8 cellular contexts compared by ENCODE assay signal in the genomic region with DNA sequence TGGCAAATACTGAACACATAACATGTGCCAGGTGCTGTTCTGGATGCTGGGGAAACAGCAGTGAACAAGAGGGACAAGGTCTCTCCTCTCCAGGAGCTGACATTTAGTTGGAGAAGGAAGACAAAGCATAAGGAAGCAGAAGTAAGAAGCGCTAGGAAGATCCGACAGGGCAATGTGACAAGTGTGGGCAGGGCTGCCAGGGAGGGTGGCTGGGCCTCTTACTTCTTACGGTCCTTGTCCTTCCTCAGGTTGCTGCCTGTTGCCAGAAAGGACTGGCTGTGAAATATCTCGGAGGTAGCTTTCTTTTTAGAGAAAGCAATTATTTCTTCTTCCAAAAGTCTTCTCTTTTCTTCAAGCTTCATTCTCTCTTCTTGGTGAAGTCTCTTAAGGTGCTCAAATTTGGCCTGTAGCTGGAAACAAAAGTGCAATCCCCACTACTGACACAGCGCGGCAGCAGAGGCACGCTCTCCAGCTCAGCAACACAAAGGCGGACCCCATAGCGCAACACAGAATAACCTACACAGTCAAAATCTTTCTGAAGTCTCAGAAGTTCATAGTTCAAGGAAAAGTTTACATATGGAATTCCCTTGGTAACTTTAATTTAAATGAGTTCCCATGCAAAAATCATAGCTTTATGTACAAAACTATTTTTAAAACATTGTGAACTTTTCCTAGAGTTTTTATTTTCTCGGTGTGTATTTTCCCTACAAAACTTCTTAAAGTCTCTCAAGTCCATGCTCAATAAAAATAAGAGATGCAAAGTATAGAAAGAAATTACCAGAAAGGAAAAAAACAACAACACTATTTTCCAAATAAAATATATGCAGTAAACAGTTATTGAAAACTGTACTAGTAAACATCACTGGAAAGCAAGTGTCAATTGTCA.
DNase-seq lines count a peak whose midpoint lies in the region; ATAC-seq and TF ChIP-seq lines count a peak whose summit lies in the region.

No MANE protein-coding gene starts in this region.

- H3K4me1 ChIP-seq in MM.1S (ENCODE audit: low read length): no peaks in the 10 kb centered on the region

- H2AFZ ChIP-seq in MM.1S (ENCODE audit: low read length): no peak overlapping the region

- H4K20me1 ChIP-seq in MM.1S (ENCODE audit: insufficient read depth, low read length): no peaks in the 10 kb centered on the region

- ATAC-seq in GM21723 (IDR thresholded peaks at IDR 0.05; ENCODE audit: unreplicated experiment) (peak; percentile 88), HG03097 (IDR thresholded peaks at IDR 0.05; ENCODE audit: low FRiP score, unreplicated experiment) (no peak)

- in situ Hi-C loops in astrocyte of the cerebellum (cut with HindIII; ENCODE audit: low sequenced_read_pairs): loop anchor here (10.0 kb wide), 1 partner anchor 179 kb away; no protein-coding TSS in a partner anchor

- H3K9ac ChIP-seq in MM.1S (ENCODE audit: low read length): no peak overlapping the region

- TF ChIP-seq CTCF in MM.1S (IDR thresholded peaks at IDR 0.05; ENCODE audit: low read length): peak; percentile 85
- peak; percentile 97 for TF ChIP-seq CTCF in astrocyte of the cerebellum (IDR thresholded peaks at IDR 0.05; ENCODE audit: low read depth, low read length, missing control alignments)

- DNase-seq in DMS114 treated with DMSO at 0.1 percent for 48 hours (lab: John Stamatoyannopoulos, UW; ENCODE audit: unreplicated experiment): peak; percentile 12
- DNase-seq in MM.1S: peak; percentile 57
- DNase-seq in T-helper 9 cell: peak; percentile 28
- DNase-seq in astrocyte of the cerebellum (ENCODE audit: low read depth): peak; percentile 41
- DNase-seq in hippocampal formation (lab: John Stamatoyannopoulos, UW): peak; percentile 61 to 72
- peak; percentile 36 for DNase-seq in smooth muscle cell of the brain vasculature (ENCODE audit: low read depth, low spot score)

- no peaks in the 10 kb centered on the region for H3K79me2 ChIP-seq in MM.1S (ENCODE audit: low read length)

- H3F3A ChIP-seq in MM.1S (ENCODE audit: insufficient read depth, low read length): peaks cover 7% of the 10 kb centered on the region; the same call in 1 of the 2 replicates

- H3K27me3 ChIP-seq in MM.1S (replicated peaks; ENCODE audit: insufficient read depth, low read length): no peaks in the 10 kb centered on the region

- H3K9me3 ChIP-seq in MM.1S (replicated peaks; ENCODE audit: insufficient read depth, low read length): no peaks in the 10 kb centered on the region

- no peak overlapping the region for H3K4me3 ChIP-seq in MM.1S (ENCODE audit: low read length)
- no peak overlapping the region for H3K4me3 ChIP-seq in astrocyte of the cerebellum (ENCODE audit: low read depth, low read length)

- no peaks in the 10 kb centered on the region for H3K9me2 ChIP-seq in MM.1S (replicated peaks; ENCODE audit: insufficient read depth, low read length)

- no peaks in the 10 kb centered on the region for H3K36me3 ChIP-seq in MM.1S (replicated peaks; ENCODE audit: insufficient read depth, low read length)

- H3K4me2 ChIP-seq in MM.1S (ENCODE audit: low read depth, low read length): no peak overlapping the region

- H3K27ac ChIP-seq in MM.1S (ENCODE audit: low read length): no peak overlapping the region

Comparison
In these comparisons a context has a peak if more than half of its experiments do, and no peak if none do; other contexts are left out.
1. DNase-seq: peak in every context shown above with its lines; median percentile 66 in hippocampal formation; 57 in MM.1S; 41 in astrocyte of the cerebellum; 36 in smooth muscle cell of the brain vasculature; 28 in T-helper 9 cell; 12 in DMS114 treated with DMSO at 0.1 percent for 48 hours.